9 cellular contexts compared by ENCODE assay signal in genomic region chr1:36372617-36373016, GRCh38. TPM values are rescaled to one million over a fixed set of nuclear protein-coding genes. Genes with fewer than 3 reads are reported as not detected.
DNase-seq lines count a peak whose midpoint lies in the region; ATAC-seq and TF ChIP-seq lines count a peak whose summit lies in the region.
"Had no signal": no experiment of that assay in that cellular context is flagged by ENCODE, and none has a peak within 500 bp of the region (broad histone marks: within the 10 kb centered on the region; RNA-seq: fewer than 3 reads in every experiment).

No MANE protein-coding gene starts in this region.

- H3K36me3 Mint-ChIP-seq in GM23338 (ENCODE audit: low read depth), result 0 out of 3 replicates have a peak, but pooled peaks cover 3% of the 10 kb centered on the region

- intact Hi-C loops in prostate gland (cut with DNase I), result no loop called here

- H3K4me3 ChIP-seq in GM23338, result no peak overlapping the region
- H3K4me3 ChIP-seq in SK-N-MC, result no peak overlapping the region
- H3K4me3 ChIP-seq in prostate gland, result no peak overlapping the region

- H3K27ac ChIP-seq in GM23338 (ENCODE audit: low read depth) (peak overlapping the region; percentile 97), SK-N-MC (peak overlapping the region; percentile 64), prostate gland (peak overlapping the region; percentile 79 to 87)

- DNase-seq in GM23338 (ENCODE audit: low spot score) (peak; percentile 58), SK-N-MC (ENCODE audit: low read depth, low spot score) (no peak), erythroblast (lab: John Stamatoyannopoulos, UW) (peak; percentile 88 to 90), prostate gland (ENCODE audit: low spot score) (no peak), NCI-H2107 treated with DMSO at 0.1 percent for 48 hours (lab: John Stamatoyannopoulos, UW; ENCODE audit: unreplicated experiment) (no peak)
- DNase-seq in activated CD4-positive, alpha-beta T cell treated with anti-CD3 and anti-CD28 coated beads for 48 hours, result no peak
- no peak for DNase-seq in stimulated activated CD4-positive, alpha-beta T cell treated with anti-CD3 and anti-CD28 coated beads, Interleukin-12 subunit alpha, Interleukin-12 subunit beta, amount 100 ng/mL, for 4 hours
- DNase-seq: cerebellar nuclear complex had no signal

- ATAC-seq in GM23338 (no peak), HG02571 (IDR thresholded peaks at IDR 0.05; ENCODE audit: unreplicated experiment) (no peak)

- H3K4me1 ChIP-seq in GM23338 (ENCODE audit: insufficient read depth) (peaks cover 39% of the 10 kb centered on the region), prostate gland (replicated peaks) (peaks cover 30% of the 10 kb centered on the region)

- TF ChIP-seq POLR2A in erythroblast (IDR thresholded peaks at IDR 0.05; ENCODE audit: low read length) (no peak), prostate gland (IDR thresholded peaks at IDR 0.05) (no peak)

- no peaks in the 10 kb centered on the region for H3K9me3 ChIP-seq in SK-N-MC (ENCODE audit: low read depth, low read length)
- H3K9me3 ChIP-seq in prostate gland, result no peaks in the 10 kb centered on the region

- peak overlapping the region; percentile 94 for H3K27ac Mint-ChIP-seq in GM23338

- H2AFZ ChIP-seq in GM23338, result no peak overlapping the region

- no peaks in the 10 kb centered on the region for H3K36me3 ChIP-seq in GM23338 (ENCODE audit: insufficient read depth)
- H3K36me3 ChIP-seq in SK-N-MC (ENCODE audit: insufficient read depth, low read length), result peaks cover 27% of the 10 kb centered on the region
- H3K36me3 ChIP-seq in prostate gland, result no peaks in the 10 kb centered on the region

- H3K27me3 ChIP-seq in GM23338 (ENCODE audit: insufficient read depth) (no peaks in the 10 kb centered on the region), prostate gland (replicated peaks; ENCODE audit: insufficient read depth) (no peaks in the 10 kb centered on the region)

- peaks cover 51% of the 10 kb centered on the region for H3K4me1 Mint-ChIP-seq in GM23338

- peaks cover 8% of the 10 kb centered on the region; the same call in 1 of the 2 replicates for H4K20me1 ChIP-seq in GM23338 (replicated peaks; ENCODE audit: insufficient read depth)

- H3F3A ChIP-seq in GM23338 (replicated peaks; ENCODE audit: low read depth), result peaks cover 17% of the 10 kb centered on the region

- H3K9ac ChIP-seq in SK-N-MC (ENCODE audit: insufficient read length), result peak overlapping the region; percentile 15

- no peak overlapping the region; the same call in 2 of the 3 replicates for H3K4me3 Mint-ChIP-seq in GM23338

- 96% methylated on average over 3 of the region's 3 CpGs for WGBS in prostate gland

- no peaks in the 10 kb centered on the region for H3K9me3 Mint-ChIP-seq in GM23338

- TF ChIP-seq CTCF in GM23338 (conservative IDR thresholded peaks at IDR 0.05; ENCODE audit: low read depth in 2 of 2), result no peak
- TF ChIP-seq CTCF in prostate gland (IDR thresholded peaks at IDR 0.05), result no peak

- H3K27me3 Mint-ChIP-seq in GM23338 (ENCODE audit: insufficient read depth, low read depth, poor library complexity), result peaks cover 5% of the 10 kb centered on the region

- peak overlapping the region; percentile 56; the same call in 1 of the 2 replicates for H3K4me2 ChIP-seq in GM23338

- peaks cover 74% of the 10 kb centered on the region for H3K79me2 ChIP-seq in GM23338 (replicated peaks; ENCODE audit: insufficient read depth)

- H3K9me2 ChIP-seq in GM23338 (ENCODE audit: insufficient read depth), result no peaks in the 10 kb centered on the region

TF ChIP-seq in GM23338, 12 proteins besides CTCF, POLR2A, EP300 and RAD21 (continues in another document):
- TF ChIP-seq JUNB (IDR thresholded peaks at IDR 0.05; ENCODE audit: unreplicated experiment) (no peak), POLR2AphosphoS5 (IDR thresholded peaks at IDR 0.05; ENCODE audit: low read depth) (no peak), ETS1 (IDR thresholded peaks at IDR 0.05) (no peak), CREB1 (CRISPR knock-in tag; IDR thresholded peaks at IDR 0.05; ENCODE audit: low read depth) (no peak), EZH2 (IDR thresholded peaks at IDR 0.05; ENCODE audit: low read depth, unreplicated experiment) (no peak), EZH2phosphoT487 (IDR thresholded peaks at IDR 0.05; ENCODE audit: unreplicated experiment) (no peak), ZNF331 (CRISPR knock-in tag; IDR thresholded peaks at IDR 0.05; ENCODE audit: low read depth) (no peak), NANOG (IDR thresholded peaks at IDR 0.05; ENCODE audit: borderline replicate concordance) (no peak), ZNF462 (CRISPR knock-in tag; IDR thresholded peaks at IDR 0.05) (no peak), STAT1 (IDR thresholded peaks at IDR 0.05; ENCODE audit: unreplicated experiment) (no peak), ZNF114 (CRISPR knock-in tag; IDR thresholded peaks at IDR 0.05) (no peak)

RNA-seq across cellular contexts. Expression of gene STK40, which starts 13.1 kb away (rescaled TPM):
- 20.0 and 20.2 TPM in 2 replicates for total RNA-seq in GM23338 (2014; rRNA removed; shearing (Covaris generic))
- 8.1 and 8.5 TPM in 2 replicates for polyA plus RNA-seq in GM23338 (2016; fragmentation: Nextera tagmentation; extraction: Ambion mirVana)
- 100 to 1,000 TPM in 1 of 2 donors, 10 to 100 TPM in 1; 30.8 to 111 TPM for total RNA-seq in prostate gland

RNA-seq across cellular contexts. Expression of gene LSM10, which starts 25.1 kb away (rescaled TPM):
- total RNA-seq in GM23338 (2014; rRNA removed; shearing (Covaris generic)), result 27.5 and 28.6 TPM in 2 replicates
- polyA plus RNA-seq in GM23338 (2016; fragmentation: Nextera tagmentation; extraction: Ambion mirVana), result 96.2 and 98.9 TPM in 2 replicates
- total RNA-seq in prostate gland, result 10 to 100 TPM; 36.8 to 72.7 TPM

RNA-seq across cellular contexts. Expression of gene EVA1B, which starts 49.2 kb away (rescaled TPM):
- 27.1 and 27.3 TPM in 2 replicates for total RNA-seq in GM23338 (2014; rRNA removed; shearing (Covaris generic))
- 9.2 and 11.5 TPM in 2 replicates for polyA plus RNA-seq in GM23338 (2016; fragmentation: Nextera tagmentation; extraction: Ambion mirVana)
- 10 to 100 TPM; 67.1 to 78.7 TPM for total RNA-seq in prostate gland

Comparison
In these comparisons a context has a peak if more than half of its experiments do, and no peak if none do; other contexts are left out.
1. DNase-seq: peak in GM23338 (single experiment) and erythroblast (2 of 2); none in SK-N-MC (single experiment), prostate gland (single experiment), activated CD4-positive, alpha-beta T cell treated with anti-CD3 and anti-CD28 coated beads for 48 hours (single experiment), stimulated activated CD4-positive, alpha-beta T cell treated with anti-CD3 and anti-CD28 coated beads, Interleukin-12 subunit alpha, Interleukin-12 subunit beta, amount 100 ng/mL, for 4 hours (single experiment) and NCI-H2107 treated with DMSO at 0.1 percent for 48 hours (single experiment).
2. Peak in every context shown above with its lines, with median percentiles within 50 percentile points of each other: H3K27ac ChIP-seq.